ENCODE assay signal across 25 cellular contexts in genomic region chr12:116954700-116955381, GRCh38. TPM values are rescaled to one million over a fixed set of nuclear protein-coding genes. Genes with fewer than 3 reads are reported as not detected.
DNase-seq lines count a peak whose midpoint lies in the region; ATAC-seq and TF ChIP-seq lines count a peak whose summit lies in the region.
"Had no signal": no experiment of that assay in that cellular context is flagged by ENCODE, and none has a peak within 500 bp of the region (broad histone marks: within the 10 kb centered on the region; RNA-seq: fewer than 3 reads in every experiment).

No MANE protein-coding gene starts in this region.

- no peak for DNase-seq in T-helper 17 cell
- peak; percentile 60 for DNase-seq in left ventricle myocardium superior
- DNase-seq in ovary: peak; percentile 55 to 81 (median 79)
- no peak for DNase-seq in SHP77 (lab: John Stamatoyannopoulos, UW)
- no peak for DNase-seq in activated gamma-delta T cell treated with Interleukin-2 at 50 U/mL for 16 hours
- DNase-seq: activated CD8-positive, alpha-beta memory T cell treated with anti-CD3 and anti-CD28 coated beads, Interleukin-2, amount 50 U/mL, for 4 hours; esophagus squamous epithelium; HFFc6; NCI-H524; RPMI8226; stimulated activated CD4-positive, alpha-beta T cell treated with anti-CD3 and anti-CD28 coated beads, Interleukin-4, amount 100 ng/mL, for 1 hour; stimulated activated naive CD8-positive, alpha-beta T cell treated with anti-CD3 and anti-CD28 coated beads, Interleukin-15, Interleukin-2, amounts not matched to agents 100 U/mL and 50 U/mL, for 24 hours had no signal

- no peak for TF ChIP-seq CTCF in C4-2B (conservative IDR thresholded peaks at IDR 0.05)
- no peak for TF ChIP-seq CTCF in ovary (IDR thresholded peaks at IDR 0.05)

- H3K27ac ChIP-seq in C4-2B: peak overlapping the region; percentile 18; the same call in 1 of the 2 replicates
- peak overlapping the region in 1 of 2 donors; percentile 27 for H3K27ac ChIP-seq in ovary
- H3K27ac ChIP-seq: esophagus squamous epithelium, gastroesophageal sphincter, HL-60, prostate gland, transverse colon had no signal

- no peaks in the 10 kb centered on the region for H3K27me3 Mint-ChIP-seq in T-helper 17 cell
- H3K27me3 Mint-ChIP-seq: effector memory CD8-positive, alpha-beta T cell had no signal

- peaks cover 11% of the 10 kb centered on the region for H3K4me1 Mint-ChIP-seq in T-helper 17 cell

- no peak overlapping the region for H3K4me3 ChIP-seq in ovary
- H3K4me3 ChIP-seq: esophagus squamous epithelium, gastroesophageal sphincter, prostate gland, smooth muscle cell, transverse colon had no signal

- TF ChIP-seq EP300 in ovary (IDR thresholded peaks at IDR 0.05): no peak

- ATAC-seq in T-helper 17 cell (no peak), left ventricle myocardium superior (peak; percentile 70), HG03135 (IDR thresholded peaks at IDR 0.05; ENCODE audit: unreplicated experiment) (no peak), HG02610 (IDR thresholded peaks at IDR 0.05; ENCODE audit: unreplicated experiment) (no peak)
- ATAC-seq: gastroesophageal sphincter; SK-N-SH treated with all-trans-retinoic acid at 6 μM for 48 hours; stimulated activated naive CD8-positive, alpha-beta T cell treated with anti-CD3 and anti-CD28 coated beads, Interleukin-15, Interleukin-2, amounts not matched to agents 100 U/mL and 50 U/mL, for 24 hours had no signal

- peaks cover 1% of the 10 kb centered on the region for H3K4me1 ChIP-seq in ovary (ENCODE audit: insufficient read depth)
- H3K4me1 ChIP-seq: prostate gland had no signal

- no peaks in the 10 kb centered on the region for H3K36me3 Mint-ChIP-seq in T-helper 17 cell (ENCODE audit: low read depth)

- no peak overlapping the region for H3K4me3 Mint-ChIP-seq in T-helper 17 cell
- H3K4me3 Mint-ChIP-seq: effector memory CD8-positive, alpha-beta T cell; HFFc6; mesothelial cell of epicardium; nephron; T-helper 2 cell treated with Interferon-gamma antibody and Interleukin-4, amounts not matched to agents 5 μg/mL and 100 μg/mL, for 36 hours had no signal

- H3K27ac Mint-ChIP-seq in T-helper 17 cell: peak overlapping the region; percentile 43
- H3K27ac Mint-ChIP-seq: effector memory CD8-positive, alpha-beta T cell; HFFc6; mesothelial cell of epicardium; T-helper 2 cell treated with Interferon-gamma antibody and Interleukin-4, amounts not matched to agents 5 μg/mL and 100 μg/mL, for 36 hours had no signal

- H3K36me3 ChIP-seq in ovary: no peaks in the 10 kb centered on the region
- H3K36me3 ChIP-seq: prostate gland had no signal

- 20 to 39% (median 25%) methylated on average over 13 of the region's 13 CpGs for WGBS in ovary, 3 donors

- intact Hi-C loops in left ventricle myocardium superior (cut with micrococcal nuclease): no loop called here
- intact Hi-C loops in ovary (cut with DNase I): no loop called here

- no peaks in the 10 kb centered on the region for H3K27me3 ChIP-seq in ovary
- H3K27me3 ChIP-seq: esophagus squamous epithelium, gastroesophageal sphincter, transverse colon had no signal

- no peak for TF ChIP-seq POLR2A in ovary (IDR thresholded peaks at IDR 0.05)

- H3K9me3 ChIP-seq in T-helper 17 cell (ENCODE audit: control insufficient read depth, low read length, poor library complexity, severe bottlenecking): no peaks in the 10 kb centered on the region
- no peaks in the 10 kb centered on the region for H3K9me3 ChIP-seq in ovary
- H3K9me3 ChIP-seq: esophagus squamous epithelium, gastroesophageal sphincter, prostate gland, transverse colon had no signal

RNA-seq across cellular contexts. Expression of gene FBXW8, which starts 44.1 kb away (rescaled TPM):
- total RNA-seq in T-helper 17 cell (1 to 10 TPM; 8.6 to 8.7 TPM), left ventricle myocardium superior (5.1 TPM), ovary (10 to 100 TPM in 6 of 7 donors, 1 to 10 TPM in 1; 8.3 to 23.1 (median 16.9) TPM)
- 10 to 100 TPM in 1 of 2 donors, 1 to 10 TPM in 1; 7.4 to 13.9 TPM for polyA plus RNA-seq in ovary

Comparison
In these comparisons a context has a peak if more than half of its experiments do, and no peak if none do; other contexts are left out.
1. DNase-seq: peak in left ventricle myocardium superior (single experiment) and ovary (5 of 5); none in T-helper 17 cell (0 of 3), SHP77 (0 of 2) and activated gamma-delta T cell treated with Interleukin-2 at 50 U/mL for 16 hours (single experiment).